ENCODE assay signal across 10 cellular contexts in genomic region chr2:177281400-177282021, GRCh38. TPM values are rescaled to one million over a fixed set of nuclear protein-coding genes. Genes with fewer than 3 reads are reported as not detected.
DNase-seq lines count a peak whose midpoint lies in the region; ATAC-seq and TF ChIP-seq lines count a peak whose summit lies in the region.
"Had no signal": no experiment of that assay in that cellular context is flagged by ENCODE, and none has a peak within 500 bp of the region (broad histone marks: within the 10 kb centered on the region; RNA-seq: fewer than 3 reads in every experiment).

No MANE protein-coding gene starts in this region.

- H3K4me3 Mint-ChIP-seq in activated naive CD8-positive, alpha-beta T cell treated with anti-CD3 and anti-CD28 coated beads, Interleukin-2, amount 10 ng/mL, durations not matched to agents 7 days and 5 days = no peak overlapping the region
- no peak overlapping the region for H3K4me3 Mint-ChIP-seq in activated naive CD8-positive, alpha-beta T cell treated with anti-CD3 and anti-CD28 coated beads, Interleukin-2, amount 50 U/mL, for 24 hours
- H3K4me3 Mint-ChIP-seq: T-helper 1 cell treated with Interleukin-12 subunit alpha and Interleukin-12 subunit beta and Interleukin-4 antibody, amounts not matched to agents 30 μg/mL and 1 μg/mL, for 36 hours had no signal

- H3K27ac Mint-ChIP-seq in activated naive CD8-positive, alpha-beta T cell treated with anti-CD3 and anti-CD28 coated beads, Interleukin-2, amount 10 ng/mL, durations not matched to agents 7 days and 5 days = no peak overlapping the region
- H3K27ac Mint-ChIP-seq in activated naive CD8-positive, alpha-beta T cell treated with anti-CD3 and anti-CD28 coated beads, Interleukin-2, amount 50 U/mL, for 24 hours = no peak overlapping the region

- no peak overlapping the region for H3K9ac ChIP-seq in colonic mucosa (ENCODE audit: low read depth in 2 of 2, low read length in 2 of 2)

- peaks cover 2% of the 10 kb centered on the region for H3K27me3 Mint-ChIP-seq in activated naive CD8-positive, alpha-beta T cell treated with anti-CD3 and anti-CD28 coated beads, Interleukin-2, amount 10 ng/mL, durations not matched to agents 7 days and 5 days
- no peaks in the 10 kb centered on the region for H3K27me3 Mint-ChIP-seq in activated naive CD8-positive, alpha-beta T cell treated with anti-CD3 and anti-CD28 coated beads, Interleukin-2, amount 50 U/mL, for 24 hours

- H3K4me1 ChIP-seq in upper lobe of right lung = no peaks in the 10 kb centered on the region
- no peaks in the 10 kb centered on the region for H3K4me1 ChIP-seq in colonic mucosa
- H3K4me1 ChIP-seq: body of pancreas had no signal

- H3K27ac ChIP-seq in upper lobe of right lung = no peak overlapping the region
- no peak overlapping the region for H3K27ac ChIP-seq in colonic mucosa
- H3K27ac ChIP-seq: body of pancreas had no signal

- DNase-seq in activated naive CD8-positive, alpha-beta T cell treated with anti-CD3 and anti-CD28 coated beads, Interleukin-2, amount 10 ng/mL, durations not matched to agents 7 days and 5 days = no peak
- DNase-seq in activated naive CD8-positive, alpha-beta T cell treated with anti-CD3 and anti-CD28 coated beads, Interleukin-2, amount 50 U/mL, for 24 hours = no peak
- DNase-seq in epithelial cell of proximal tubule (ENCODE audit: low read depth) (peak; percentile 64), upper lobe of right lung (peak; percentile 67), colonic mucosa (no peak), NCI-H2171 (lab: John Stamatoyannopoulos, UW) (no peak)
- DNase-seq in activated CD4-positive, alpha-beta T cell treated with anti-CD3 and anti-CD28 coated beads, Interleukin-2, amount 50 U/mL, for 1 hour = no peak

- H3K36me3 ChIP-seq in upper lobe of right lung (no peaks in the 10 kb centered on the region), colonic mucosa (no peaks in the 10 kb centered on the region)

- TF ChIP-seq CTCF in epithelial cell of proximal tubule (conservative IDR thresholded peaks at IDR 0.05; ENCODE audit: low read depth, low read length) = no peak
- TF ChIP-seq CTCF in upper lobe of right lung (IDR thresholded peaks at IDR 0.05) = no peak
- TF ChIP-seq CTCF in colonic mucosa (IDR thresholded peaks at IDR 0.05) = no peak

- H3K4me3 ChIP-seq in epithelial cell of proximal tubule (ENCODE audit: low read depth, low read length) (no peak overlapping the region), upper lobe of right lung (no peak overlapping the region), colonic mucosa (no peak overlapping the region)
- H3K4me3 ChIP-seq: body of pancreas had no signal

- peaks cover 35% of the 10 kb centered on the region for H3K4me1 Mint-ChIP-seq in activated naive CD8-positive, alpha-beta T cell treated with anti-CD3 and anti-CD28 coated beads, Interleukin-2, amount 10 ng/mL, durations not matched to agents 7 days and 5 days
- H3K4me1 Mint-ChIP-seq in activated naive CD8-positive, alpha-beta T cell treated with anti-CD3 and anti-CD28 coated beads, Interleukin-2, amount 50 U/mL, for 24 hours = peaks cover 11% of the 10 kb centered on the region

- H3K9me3 ChIP-seq in upper lobe of right lung = no peaks in the 10 kb centered on the region
- H3K9me3 ChIP-seq in colonic mucosa = no peaks in the 10 kb centered on the region
- H3K9me3 ChIP-seq: body of pancreas had no signal

- POLR2A ChIA-PET in activated naive CD8-positive, alpha-beta T cell treated with anti-CD3 and anti-CD28 coated beads, Interleukin-2, amount 10 ng/mL, durations not matched to agents 7 days and 5 days (lab: Charles Lee) = interaction anchor here (2.0 to 6.3 kb wide), 2 partner anchors 9 to 15 kb away, joined by 9 to 89 read pairs; partner anchors contain the start of gene NFE2L2

- H3K27me3 ChIP-seq in upper lobe of right lung (no peaks in the 10 kb centered on the region), colonic mucosa (no peaks in the 10 kb centered on the region)
- H3K27me3 ChIP-seq: body of pancreas had no signal

- peak; percentile 55 for ATAC-seq in activated naive CD8-positive, alpha-beta T cell treated with anti-CD3 and anti-CD28 coated beads, Interleukin-2, amount 10 ng/mL, durations not matched to agents 7 days and 5 days (ENCODE audit: low read depth)
- no peak for ATAC-seq in activated naive CD8-positive, alpha-beta T cell treated with anti-CD3 and anti-CD28 coated beads, Interleukin-2, amount 50 U/mL, for 24 hours
- ATAC-seq in HG03196 (IDR thresholded peaks at IDR 0.05; ENCODE audit: unreplicated experiment) (peak; percentile 50), upper lobe of right lung (peak; percentile 94)
- ATAC-seq: body of pancreas had no signal

- no peaks in the 10 kb centered on the region for H3K9me3 Mint-ChIP-seq in activated naive CD8-positive, alpha-beta T cell treated with anti-CD3 and anti-CD28 coated beads, Interleukin-2, amount 10 ng/mL, durations not matched to agents 7 days and 5 days
- H3K9me3 Mint-ChIP-seq in activated naive CD8-positive, alpha-beta T cell treated with anti-CD3 and anti-CD28 coated beads, Interleukin-2, amount 50 U/mL, for 24 hours = no peaks in the 10 kb centered on the region
- H3K9me3 Mint-ChIP-seq: T-helper 1 cell treated with Interleukin-12 subunit alpha and Interleukin-12 subunit beta and Interleukin-4 antibody, amounts not matched to agents 30 μg/mL and 1 μg/mL, for 36 hours had no signal

- intact Hi-C loops in upper lobe of right lung (cut with DNase I) = no loop called here
- intact Hi-C loops in colonic mucosa (cut with DNase I) = no loop called here

- peaks cover 13% of the 10 kb centered on the region for H3K36me3 Mint-ChIP-seq in activated naive CD8-positive, alpha-beta T cell treated with anti-CD3 and anti-CD28 coated beads, Interleukin-2, amount 10 ng/mL, durations not matched to agents 7 days and 5 days
- H3K36me3 Mint-ChIP-seq in activated naive CD8-positive, alpha-beta T cell treated with anti-CD3 and anti-CD28 coated beads, Interleukin-2, amount 50 U/mL, for 24 hours (ENCODE audit: low read depth) = no peaks in the 10 kb centered on the region

RNA-seq across cellular contexts. Expression of gene NFE2L2, which starts 17.0 kb away (rescaled TPM):
- total RNA-seq in activated naive CD8-positive, alpha-beta T cell treated with anti-CD3 and anti-CD28 coated beads, Interleukin-2, amount 10 ng/mL, durations not matched to agents 7 days and 5 days = 10 to 100 TPM; 71.0 to 78.8 TPM
- total RNA-seq in epithelial cell of proximal tubule (43.6 and 53.0 TPM in 2 replicates), upper lobe of right lung (105 TPM), colonic mucosa (10 to 100 TPM; 81.5 to 87.6 TPM)

Comparison
In these comparisons a context has a peak if more than half of its experiments do, and no peak if none do; other contexts are left out.
1. DNase-seq: peak in epithelial cell of proximal tubule (single experiment) and upper lobe of right lung (single experiment); none in activated naive CD8-positive, alpha-beta T cell treated with anti-CD3 and anti-CD28 coated beads, Interleukin-2, amount 10 ng/mL, durations not matched to agents 7 days and 5 days (single experiment), activated naive CD8-positive, alpha-beta T cell treated with anti-CD3 and anti-CD28 coated beads, Interleukin-2, amount 50 U/mL, for 24 hours (single experiment), colonic mucosa (single experiment), activated CD4-positive, alpha-beta T cell treated with anti-CD3 and anti-CD28 coated beads, Interleukin-2, amount 50 U/mL, for 1 hour (single experiment) and NCI-H2171 (single experiment).